23 cellular contexts compared by ENCODE assay signal in the genomic region with DNA sequence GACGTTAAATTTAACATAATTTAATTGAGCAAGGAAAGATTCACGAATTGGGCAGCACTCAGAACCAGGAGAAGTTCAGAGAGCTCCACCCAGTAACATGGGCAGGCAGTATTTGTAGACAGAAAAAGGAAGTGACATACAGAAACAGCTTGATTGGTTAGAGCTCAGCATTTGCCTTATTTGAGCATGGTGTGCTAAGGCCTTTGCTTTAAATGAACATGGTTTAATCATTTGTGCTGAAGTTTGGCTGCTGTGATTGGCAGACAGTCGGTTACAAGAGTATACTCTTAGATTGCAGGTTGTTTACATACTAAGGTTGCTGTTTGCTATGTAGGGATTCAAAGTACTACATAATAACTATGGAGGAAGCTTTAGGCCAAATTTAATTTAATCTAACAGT.
"Had no signal": no experiment of that assay in that cellular context is flagged by ENCODE, and none has a peak within 500 bp of the region (broad histone marks: within the 10 kb centered on the region; RNA-seq: fewer than 3 reads in every experiment).

No MANE protein-coding gene starts in this region.

- DNase-seq: dermis blood vessel endothelial cell; effector memory CD8-positive, alpha-beta T cell; erythroblast; esophagus squamous epithelium; foreskin melanocyte; hypothalamus; kidney; natural killer cell; occipital lobe; ovary; posterior cingulate gyrus; psoas muscle; right cardiac atrium; spleen; stimulated activated CD4-positive, alpha-beta T cell treated with anti-CD3 and anti-CD28 coated beads, Interleukin-4, amount 100 ng/mL, for 4 hours; stimulated activated naive CD8-positive, alpha-beta T cell treated with anti-CD3 and anti-CD28 coated beads, Interleukin-15, Interleukin-2, amounts not matched to agents 100 U/mL and 50 U/mL, for 24 hours; substantia nigra; testis; tibial artery had no signal

- ATAC-seq: effector memory CD8-positive, alpha-beta T cell; left lobe of liver; natural killer cell; psoas muscle; right cardiac atrium; stimulated activated memory B cell treated with anti-CD40 and anti-IgM and Interleukin-4, amounts not matched to agents 10 μg/mL and 1 μg/mL and 100 μg/mL, for 72 hours; stimulated activated naive CD8-positive, alpha-beta T cell treated with anti-CD3 and anti-CD28 coated beads, Interleukin-15, Interleukin-2, amounts not matched to agents 100 U/mL and 50 U/mL, for 24 hours had no signal

- H3K27ac ChIP-seq: coronary artery, esophagus squamous epithelium, ovary, psoas muscle, skin epidermis, spleen, testis, tibial artery had no signal
